ENCODE assay signal across 20 cellular contexts in the genomic region with DNA sequence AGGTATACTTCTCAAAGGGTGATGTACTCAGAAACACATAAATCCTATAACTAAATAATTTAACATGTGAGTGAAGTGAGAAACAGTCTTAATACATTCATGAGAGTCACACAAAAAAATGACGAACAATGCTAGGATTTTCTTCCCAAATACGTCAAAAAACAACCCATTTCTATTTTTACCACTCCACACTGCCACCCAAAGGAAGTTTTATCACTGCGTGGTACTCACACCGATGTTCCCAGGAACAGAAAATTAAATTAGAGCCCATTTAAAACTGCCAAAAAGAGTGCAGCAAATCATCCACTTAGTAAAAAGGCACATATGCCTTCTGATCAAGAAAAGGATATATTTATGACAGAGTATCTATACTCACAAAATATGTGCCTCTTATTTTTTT.
DNase-seq lines count a peak whose midpoint lies in the region; ATAC-seq and TF ChIP-seq lines count a peak whose summit lies in the region.
"Had no signal": no experiment of that assay in that cellular context is flagged by ENCODE, and none has a peak within 500 bp of the region (broad histone marks: within the 10 kb centered on the region; RNA-seq: fewer than 3 reads in every experiment).

No MANE protein-coding gene starts in this region.

- peak; percentile 6; the same call in 1 of the 2 replicates for TF ChIP-seq RAD21 in Ishikawa (IDR thresholded peaks at IDR 0.05; ENCODE audit: low read depth)

- ATAC-seq in GM19035 (IDR thresholded peaks at IDR 0.05; ENCODE audit: unreplicated experiment): no peak
- ATAC-seq: GM12878, HepG2, lower lobe of right lung, sciatic nerve had no signal

- H3K27ac ChIP-seq in hepatocyte (no peak overlapping the region), smooth muscle cell (ENCODE audit: low read depth) (no peak overlapping the region)
- H3K27ac ChIP-seq: GM23248, lower lobe of right lung, thyroid gland had no signal

- H3K36me3 ChIP-seq in hepatocyte (replicated peaks; ENCODE audit: insufficient read depth, low read depth): no peaks in the 10 kb centered on the region
- no peaks in the 10 kb centered on the region for H3K36me3 ChIP-seq in smooth muscle cell (ENCODE audit: low read depth)
- H3K36me3 ChIP-seq: lower lobe of right lung, thyroid gland had no signal

- H3K4me1 ChIP-seq in hepatocyte (ENCODE audit: insufficient read depth): no peaks in the 10 kb centered on the region
- no peaks in the 10 kb centered on the region for H3K4me1 ChIP-seq in smooth muscle cell (ENCODE audit: low read depth)
- H3K4me1 ChIP-seq: lower lobe of right lung, thyroid gland had no signal

- TF ChIP-seq EP300 in Ishikawa (IDR thresholded peaks at IDR 0.05; ENCODE audit: borderline replicate concordance): no peak

- WGBS in hepatocyte (ENCODE audit: low lambda C conversion rate, missing lambda C conversion rate): 30% methylated on average over 4 of the region's 4 CpGs
- 31% methylated on average over 4 of the region's 4 CpGs for WGBS in smooth muscle cell (ENCODE audit: low lambda C conversion rate)

- peak; percentile 43 for TF ChIP-seq CTCF in hepatocyte (IDR thresholded peaks at IDR 0.05; ENCODE audit: poor library complexity)
- no peak for TF ChIP-seq CTCF in smooth muscle cell (IDR thresholded peaks at IDR 0.05; ENCODE audit: borderline replicate concordance, insufficient read depth, poor library complexity, severe bottlenecking)

- H2AFZ ChIP-seq in hepatocyte (peak overlapping the region; percentile 43), smooth muscle cell (ENCODE audit: low read depth) (no peak overlapping the region)
- H2AFZ ChIP-seq: GM23248 had no signal

- no peaks in the 10 kb centered on the region for H3F3A ChIP-seq in smooth muscle cell (ENCODE audit: low read depth)

- H3K4me2 ChIP-seq in hepatocyte (no peak overlapping the region), smooth muscle cell (peak overlapping the region; percentile 24)

- DNase-seq in RKO (ENCODE audit: low spot score) (peak; percentile 1), hepatocyte (ENCODE audit: low spot score) (no peak), smooth muscle cell (lab: John Stamatoyannopoulos, UW; ENCODE audit: unreplicated experiment) (no peak), epidermal melanocyte (ENCODE audit: insufficient read length, low spot score) (no peak), MV-4-11 (lab: John Stamatoyannopoulos, UW) (no peak)
- DNase-seq: activated CD4-positive, alpha-beta T cell treated with anti-CD3 and anti-CD28 coated beads, Interleukin-2, amount 50 U/mL, for 4 hours; activated naive CD8-positive, alpha-beta T cell treated with anti-CD3 and anti-CD28 coated beads for 36 hours; activated T-cell treated with anti-CD3 and anti-CD28 coated beads, Interleukin-2, amount 50 U/mL, for 24 hours; foreskin fibroblast; GM23248; lower lobe of right lung; NCI-H1105 treated with DMSO at 0.1 percent for 48 hours; NCI-H2227 treated with DMSO at 0.1 percent for 48 hours; stimulated activated CD4-positive, alpha-beta T cell treated with anti-CD3 and anti-CD28 coated beads, Interleukin-2, amount 100 ng/mL, for 48 hours; thyroid gland had no signal

- no peaks in the 10 kb centered on the region for H3K9me2 ChIP-seq in hepatocyte (replicated peaks; ENCODE audit: insufficient read depth)

- H3K79me2 ChIP-seq in hepatocyte: no peaks in the 10 kb centered on the region
- H3K79me2 ChIP-seq in smooth muscle cell (ENCODE audit: low read depth): no peaks in the 10 kb centered on the region

- no peak overlapping the region for H3K9ac ChIP-seq in smooth muscle cell (ENCODE audit: low read depth)
- H3K9ac ChIP-seq: GM23248 had no signal

- H4K20me1 ChIP-seq in hepatocyte (ENCODE audit: insufficient read depth, poor library complexity, severe bottlenecking): no peaks in the 10 kb centered on the region
- no peaks in the 10 kb centered on the region for H4K20me1 ChIP-seq in smooth muscle cell (ENCODE audit: low read depth)

- H3K9me3 ChIP-seq in hepatocyte (ENCODE audit: low read depth): no peaks in the 10 kb centered on the region
- H3K9me3 ChIP-seq in smooth muscle cell (replicated peaks; ENCODE audit: low read depth): no peaks in the 10 kb centered on the region
- H3K9me3 ChIP-seq: lower lobe of right lung, thyroid gland had no signal

- no peaks in the 10 kb centered on the region for H3K27me3 ChIP-seq in hepatocyte
- peaks cover 6% of the 10 kb centered on the region for H3K27me3 ChIP-seq in smooth muscle cell (ENCODE audit: low read depth)
- H3K27me3 ChIP-seq: thyroid gland had no signal

- H3K4me3 ChIP-seq in hepatocyte (no peak overlapping the region), smooth muscle cell (no peak overlapping the region)
- H3K4me3 ChIP-seq: GM12878, GM23248, lower lobe of right lung, thyroid gland had no signal

TF ChIP-seq in Ishikawa, 13 proteins besides CTCF, POLR2A, EP300 and RAD21:
- TF ChIP-seq, protein P1, sequence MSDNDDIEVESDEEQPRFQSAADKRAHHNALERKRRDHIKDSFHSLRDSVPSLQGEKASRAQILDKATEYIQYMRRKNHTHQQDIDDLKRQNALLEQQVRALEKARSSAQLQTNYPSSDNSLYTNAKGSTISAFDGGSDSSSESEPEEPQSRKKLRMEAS (IDR thresholded peaks at IDR 0.05): no peak
- no peak for TF ChIP-seq TAF1 (IDR thresholded peaks at IDR 0.05; ENCODE audit: low read depth)
- no peak for TF ChIP-seq FOXM1 (IDR thresholded peaks at IDR 0.05; ENCODE audit: borderline replicate concordance, low read depth)
- TF ChIP-seq YY1 (IDR thresholded peaks at IDR 0.05; ENCODE audit: low read depth): no peak
- no peak for TF ChIP-seq ZBTB7A (IDR thresholded peaks at IDR 0.05; ENCODE audit: low read depth)
- TF ChIP-seq EGR1 (IDR thresholded peaks at IDR 0.05): no peak
TF ChIP-seq in Ishikawa: peak in this region for 0.
